In the genomic region with DNA sequence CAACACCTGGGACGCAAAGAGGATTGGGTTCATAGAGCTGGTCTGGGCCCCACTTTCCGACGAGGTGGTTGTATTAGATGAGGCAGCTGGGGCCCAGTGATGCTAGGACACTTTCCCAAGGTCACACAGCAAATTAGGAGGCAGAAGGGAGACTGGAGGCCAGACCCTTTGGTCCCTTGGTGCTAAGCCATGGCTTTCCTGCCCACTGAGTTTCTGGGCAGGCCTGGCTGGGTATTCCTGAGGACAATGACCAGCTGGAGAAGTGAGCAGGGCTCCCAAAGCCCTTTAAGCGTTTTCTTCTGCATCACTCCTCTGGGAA, we compare ENCODE assay signal across 2 cellular contexts.
TF ChIP-seq lines count a peak whose summit lies in the region.

No MANE protein-coding gene starts in this region.

TF ChIP-seq in HepG2, 621 proteins besides CTCF, POLR2A, EP300 and RAD21:
- TF ChIP-seq ZNF768 (CRISPR knock-in tag; IDR thresholded peaks at IDR 0.05) (peak; percentile 77), FOXM1 (CRISPR knock-in tag; IDR thresholded peaks at IDR 0.05) (no peak), ATF7 (IDR thresholded peaks at IDR 0.05) (no peak), ATF7 (CRISPR knock-in tag; IDR thresholded peaks at IDR 0.05) (no peak)
- TF ChIP-seq, protein P1, sequence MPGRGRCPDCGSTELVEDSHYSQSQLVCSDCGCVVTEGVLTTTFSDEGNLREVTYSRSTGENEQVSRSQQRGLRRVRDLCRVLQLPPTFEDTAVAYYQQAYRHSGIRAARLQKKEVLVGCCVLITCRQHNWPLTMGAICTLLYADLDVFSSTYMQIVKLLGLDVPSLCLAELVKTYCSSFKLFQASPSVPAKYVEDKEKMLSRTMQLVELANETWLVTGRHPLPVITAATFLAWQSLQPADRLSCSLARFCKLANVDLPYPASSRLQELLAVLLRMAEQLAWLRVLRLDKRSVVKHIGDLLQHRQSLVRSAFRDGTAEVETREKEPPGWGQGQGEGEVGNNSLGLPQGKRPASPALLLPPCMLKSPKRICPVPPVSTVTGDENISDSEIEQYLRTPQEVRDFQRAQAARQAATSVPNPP (CRISPR knock-in tag; IDR thresholded peaks at IDR 0.05) = no peak
- TF ChIP-seq, protein P2, sequence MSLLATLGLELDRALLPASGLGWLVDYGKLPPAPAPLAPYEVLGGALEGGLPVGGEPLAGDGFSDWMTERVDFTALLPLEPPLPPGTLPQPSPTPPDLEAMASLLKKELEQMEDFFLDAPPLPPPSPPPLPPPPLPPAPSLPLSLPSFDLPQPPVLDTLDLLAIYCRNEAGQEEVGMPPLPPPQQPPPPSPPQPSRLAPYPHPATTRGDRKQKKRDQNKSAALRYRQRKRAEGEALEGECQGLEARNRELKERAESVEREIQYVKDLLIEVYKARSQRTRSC (CRISPR knock-in tag; IDR thresholded peaks at IDR 0.05; ENCODE audit: low read depth) = no peak

TF ChIP-seq in K562, 482 proteins besides CTCF, POLR2A, EP300 and RAD21:
- TF ChIP-seq ATF7 (IDR thresholded peaks at IDR 0.05) (no peak), RBM25 (IDR thresholded peaks at IDR 0.05; ENCODE audit: low read depth, low read length, severe bottlenecking) (peak; percentile 55), BCOR (IDR thresholded peaks at IDR 0.05) (peak; percentile 40; the same call in 1 of the 2 replicates), YY1 (IDR thresholded peaks at IDR 0.05; ENCODE audit: borderline replicate concordance in 1 of 3, control insufficient read depth in 1 of 3, extremely low read depth in 1 of 3, insufficient read depth in 3 of 3, insufficient read length in 1 of 3, insufficient replicate concordance in 2 of 3, low read depth in 1 of 3, low read length in 2 of 3) (no peak)
- TF ChIP-seq, protein P3, sequence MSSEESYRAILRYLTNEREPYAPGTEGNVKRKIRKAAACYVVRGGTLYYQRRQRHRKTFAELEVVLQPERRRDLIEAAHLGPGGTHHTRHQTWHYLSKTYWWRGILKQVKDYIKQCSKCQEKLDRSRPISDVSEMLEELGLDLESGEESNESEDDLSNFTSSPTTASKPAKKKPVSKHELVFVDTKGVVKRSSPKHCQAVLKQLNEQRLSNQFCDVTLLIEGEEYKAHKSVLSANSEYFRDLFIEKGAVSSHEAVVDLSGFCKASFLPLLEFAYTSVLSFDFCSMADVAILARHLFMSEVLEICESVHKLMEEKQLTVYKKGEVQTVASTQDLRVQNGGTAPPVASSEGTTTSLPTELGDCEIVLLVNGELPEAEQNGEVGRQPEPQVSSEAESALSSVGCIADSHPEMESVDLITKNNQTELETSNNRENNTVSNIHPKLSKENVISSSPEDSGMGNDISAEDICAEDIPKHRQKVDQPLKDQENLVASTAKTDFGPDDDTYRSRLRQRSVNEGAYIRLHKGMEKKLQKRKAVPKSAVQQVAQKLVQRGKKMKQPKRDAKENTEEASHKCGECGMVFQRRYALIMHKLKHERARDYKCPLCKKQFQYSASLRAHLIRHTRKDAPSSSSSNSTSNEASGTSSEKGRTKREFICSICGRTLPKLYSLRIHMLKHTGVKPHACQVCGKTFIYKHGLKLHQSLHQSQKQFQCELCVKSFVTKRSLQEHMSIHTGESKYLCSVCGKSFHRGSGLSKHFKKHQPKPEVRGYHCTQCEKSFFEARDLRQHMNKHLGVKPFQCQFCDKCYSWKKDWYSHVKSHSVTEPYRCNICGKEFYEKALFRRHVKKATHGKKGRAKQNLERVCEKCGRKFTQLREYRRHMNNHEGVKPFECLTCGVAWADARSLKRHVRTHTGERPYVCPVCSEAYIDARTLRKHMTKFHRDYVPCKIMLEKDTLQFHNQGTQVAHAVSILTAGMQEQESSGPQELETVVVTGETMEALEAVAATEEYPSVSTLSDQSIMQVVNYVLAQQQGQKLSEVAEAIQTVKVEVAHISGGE (CRISPR knock-in tag; IDR thresholded peaks at IDR 0.05) = no peak
- TF ChIP-seq, protein P4, sequence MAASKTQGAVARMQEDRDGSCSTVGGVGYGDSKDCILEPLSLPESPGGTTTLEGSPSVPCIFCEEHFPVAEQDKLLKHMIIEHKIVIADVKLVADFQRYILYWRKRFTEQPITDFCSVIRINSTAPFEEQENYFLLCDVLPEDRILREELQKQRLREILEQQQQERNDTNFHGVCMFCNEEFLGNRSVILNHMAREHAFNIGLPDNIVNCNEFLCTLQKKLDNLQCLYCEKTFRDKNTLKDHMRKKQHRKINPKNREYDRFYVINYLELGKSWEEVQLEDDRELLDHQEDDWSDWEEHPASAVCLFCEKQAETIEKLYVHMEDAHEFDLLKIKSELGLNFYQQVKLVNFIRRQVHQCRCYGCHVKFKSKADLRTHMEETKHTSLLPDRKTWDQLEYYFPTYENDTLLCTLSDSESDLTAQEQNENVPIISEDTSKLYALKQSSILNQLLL (CRISPR knock-in tag; IDR thresholded peaks at IDR 0.05; ENCODE audit: borderline replicate concordance) = no peak
